16 cellular contexts compared by ENCODE assay signal in the genomic region with DNA sequence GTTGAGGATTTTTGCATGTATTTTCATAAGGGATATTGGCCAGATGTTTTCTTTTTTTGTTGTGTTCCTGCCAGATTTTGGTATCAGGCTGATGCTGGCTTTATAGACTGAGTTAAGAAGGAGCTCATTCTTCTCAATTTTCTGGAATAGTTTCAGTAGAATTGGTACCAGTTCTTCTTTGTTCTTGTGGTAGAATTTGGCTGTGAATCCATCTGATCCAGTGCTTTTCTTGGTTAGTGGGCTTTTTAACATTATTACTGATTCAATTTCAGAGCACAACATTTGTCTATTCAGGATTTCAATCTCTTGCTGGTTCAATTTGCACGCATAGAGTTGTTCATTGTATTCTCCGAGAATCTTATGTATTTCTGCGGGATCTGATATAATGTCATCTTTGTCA.
DNase-seq lines count a peak whose midpoint lies in the region; ATAC-seq and TF ChIP-seq lines count a peak whose summit lies in the region.
"Had no signal": no experiment of that assay in that cellular context is flagged by ENCODE, and none has a peak within 500 bp of the region (broad histone marks: within the 10 kb centered on the region; RNA-seq: fewer than 3 reads in every experiment).

No MANE protein-coding gene starts in this region.

- no peak overlapping the region for H3K4me3 ChIP-seq in mammary epithelial cell (replicated peaks in 1 of 3; ENCODE audit: insufficient read depth in 1 of 3, low read depth in 2 of 3, low read length in 3 of 3)
- no peak overlapping the region for H3K4me3 ChIP-seq in dorsolateral prefrontal cortex
- no peak overlapping the region for H3K4me3 ChIP-seq in Karpas-422 (ENCODE audit: low read length)
- H3K4me3 ChIP-seq: GM23248 had no signal

- no peak for ATAC-seq in HG03095 (IDR thresholded peaks at IDR 0.05; ENCODE audit: unreplicated experiment)
- no peak for ATAC-seq in activated CD4-positive, CD25-positive, alpha-beta regulatory T cell treated with anti-CD3 and anti-CD28 coated beads, Interleukin-2, amount 50 U/mL, for 24 hours

- H3K9ac ChIP-seq in mammary epithelial cell (ENCODE audit: insufficient read depth, low read length) (no peak overlapping the region), Karpas-422 (ENCODE audit: low read length) (no peak overlapping the region)
- H3K9ac ChIP-seq: GM23248 had no signal

- dilution Hi-C loops in mammary epithelial cell (cut with HindIII; ENCODE audit: low sequenced_read_pairs), result no loop called here

- H3K4me2 ChIP-seq in mammary epithelial cell (ENCODE audit: insufficient read depth, low read depth, low read length) (peak overlapping the region; percentile 46), Karpas-422 (ENCODE audit: low read depth, low read length, poor library complexity, severe bottlenecking) (no peak overlapping the region)

- CTCF ChIA-PET in mammary epithelial cell (lab: Charles Lee; ENCODE audit: low non-redundant PET), result no interaction called here

- no peaks in the 10 kb centered on the region for H3K36me3 ChIP-seq in mammary epithelial cell (ENCODE audit: insufficient read depth, low read length)
- H3K36me3 ChIP-seq in Karpas-422 (ENCODE audit: insufficient read depth, low read length), result no peaks in the 10 kb centered on the region

- no peaks in the 10 kb centered on the region for H3K9me3 ChIP-seq in mammary epithelial cell (replicated peaks; ENCODE audit: insufficient read depth, low read length)
- peaks cover 59% of the 10 kb centered on the region for H3K9me3 ChIP-seq in Karpas-422 (ENCODE audit: low read length)

- no TSS peak for BruUV-seq in mammary epithelial cell (replicated peaks; lab: Mats Ljungman, UMichigan)

- H3K27me3 ChIP-seq in mammary epithelial cell (ENCODE audit: insufficient read depth, low read length) (no peaks in the 10 kb centered on the region), dorsolateral prefrontal cortex (peaks cover 0 to 3% (median 0%) of the 10 kb centered on the region in 45 donors), Karpas-422 (ENCODE audit: low read length) (no peaks in the 10 kb centered on the region)

- intact Hi-C loops in mammary epithelial cell (cut with micrococcal nuclease) (no loop called here), dorsolateral prefrontal cortex (cut with DNase I) (no loop called here)

- TF ChIP-seq CTCF in mammary epithelial cell (conservative IDR thresholded peaks at IDR 0.05 in 1 of 2, IDR thresholded peaks at IDR 0.05 in 1 of 2; ENCODE audit: extremely low read depth in 1 of 2, insufficient read depth in 1 of 2, low read depth in 1 of 2, low read length in 2 of 2) (no peak), dorsolateral prefrontal cortex (IDR thresholded peaks at IDR 0.05 in 54 of 56, conservative IDR thresholded peaks at IDR 0.05 in 2 of 56; ENCODE audit: low read depth in 1 of 56, partially characterized antibody in 56 of 56) (no peak), GM13976 (IDR thresholded peaks at IDR 0.05; ENCODE audit: borderline replicate concordance, control extremely low read depth, extremely low read depth, insufficient read depth, missing control alignments) (no peak)

- H3K79me2 ChIP-seq in mammary epithelial cell (ENCODE audit: insufficient read depth, low read length), result no peaks in the 10 kb centered on the region
- no peaks in the 10 kb centered on the region for H3K79me2 ChIP-seq in Karpas-422 (ENCODE audit: low read length)

- WGBS in mammary epithelial cell (ENCODE audit: low coverage, missing lambda C conversion rate), result 59% methylated on average over 3 of the region's 3 CpGs

- in situ Hi-C loops in mammary epithelial cell (cut with MboI; ENCODE audit: low sequenced_read_pairs in 2 of 2), result no loop called here
- in situ Hi-C loops in GM13976 (cut with MboI; ENCODE audit: low sequenced_read_pairs, unreplicated experiment), result no loop called here

- H3K4me1 ChIP-seq in mammary epithelial cell (ENCODE audit: insufficient read depth, low read length) (no peaks in the 10 kb centered on the region), Karpas-422 (ENCODE audit: low read length) (no peaks in the 10 kb centered on the region)

- H4K20me1 ChIP-seq in mammary epithelial cell (ENCODE audit: insufficient read depth, low read length) (no peaks in the 10 kb centered on the region), Karpas-422 (ENCODE audit: insufficient read depth, low read depth, low read length) (no peaks in the 10 kb centered on the region)

- no peak overlapping the region for H3K27ac ChIP-seq in mammary epithelial cell (ENCODE audit: insufficient read depth, low read depth, low read length)
- H3K27ac ChIP-seq in dorsolateral prefrontal cortex, result peak overlapping the region in 36 of 59 donors; percentile 1 to 82 (median 56)
- peak overlapping the region; percentile 45 for H3K27ac ChIP-seq in substantia nigra (ENCODE audit: low read depth, low read length, poor library complexity, severe bottlenecking)
- no peak overlapping the region for H3K27ac ChIP-seq in Karpas-422 (ENCODE audit: low read length)
- H3K27ac ChIP-seq: GM23248 had no signal

- no peaks in the 10 kb centered on the region for H3K9me2 ChIP-seq in Karpas-422 (replicated peaks; ENCODE audit: insufficient read depth, low read length)

- H2AFZ ChIP-seq in mammary epithelial cell (ENCODE audit: low read depth, low read length) (no peak overlapping the region), Karpas-422 (ENCODE audit: low read length) (no peak overlapping the region)
- H2AFZ ChIP-seq: GM23248 had no signal

- DNase-seq in mammary epithelial cell (no peak), dorsolateral prefrontal cortex (no peak), midbrain (lab: John Stamatoyannopoulos, UW) (peak; percentile 12), substantia nigra (lab: John Stamatoyannopoulos, UW) (no peak), GM13976 (ENCODE audit: low spot score) (no peak), Karpas-422 (no peak)
- DNase-seq: C1 segment of cervical spinal cord; CD4-positive, alpha-beta memory T cell; COR-L47; DMS153; DND-41; GM23248; H7; HCEC 1CT had no signal

Comparison
In these comparisons a context has a peak if more than half of its experiments do, and no peak if none do; other contexts are left out.
1. H3K27ac ChIP-seq: peak in dorsolateral prefrontal cortex (36 of 59) and substantia nigra (single experiment); none in mammary epithelial cell (single experiment) and Karpas-422 (single experiment).